In the genomic region with DNA sequence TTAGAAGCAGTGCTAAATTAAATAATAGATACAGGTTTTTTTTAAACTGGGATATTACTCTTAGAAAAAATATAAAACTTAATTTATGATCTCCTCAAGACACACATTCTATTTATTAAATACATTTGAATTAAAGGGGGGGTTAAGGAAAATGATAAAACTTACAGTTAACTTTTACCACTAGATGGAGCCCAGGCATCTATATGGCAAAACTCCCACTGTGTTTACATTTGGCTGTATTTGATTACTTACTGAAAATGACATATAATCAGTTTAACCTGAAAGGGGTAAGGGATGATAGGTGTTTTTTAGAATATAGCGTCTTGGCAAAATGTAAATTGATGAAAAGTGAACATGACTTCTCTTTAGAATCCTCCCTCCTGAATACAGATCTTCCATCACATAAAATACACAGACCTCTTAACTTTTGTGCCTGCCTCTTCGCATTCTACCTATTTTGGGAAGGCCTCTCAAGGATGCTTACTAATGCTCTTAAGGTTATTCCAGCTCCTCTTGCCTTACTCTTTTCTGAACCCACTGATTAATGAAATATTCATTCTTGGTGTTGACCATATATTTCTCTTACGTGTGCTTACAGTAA, we compare ENCODE assay signal across 1 cellular context.
TF ChIP-seq lines count a peak whose summit lies in the region.

No MANE protein-coding gene starts in this region.

TF ChIP-seq in K562, 482 proteins besides CTCF, POLR2A, EP300 and RAD21 (continued from another document):
- TF ChIP-seq, protein P1, sequence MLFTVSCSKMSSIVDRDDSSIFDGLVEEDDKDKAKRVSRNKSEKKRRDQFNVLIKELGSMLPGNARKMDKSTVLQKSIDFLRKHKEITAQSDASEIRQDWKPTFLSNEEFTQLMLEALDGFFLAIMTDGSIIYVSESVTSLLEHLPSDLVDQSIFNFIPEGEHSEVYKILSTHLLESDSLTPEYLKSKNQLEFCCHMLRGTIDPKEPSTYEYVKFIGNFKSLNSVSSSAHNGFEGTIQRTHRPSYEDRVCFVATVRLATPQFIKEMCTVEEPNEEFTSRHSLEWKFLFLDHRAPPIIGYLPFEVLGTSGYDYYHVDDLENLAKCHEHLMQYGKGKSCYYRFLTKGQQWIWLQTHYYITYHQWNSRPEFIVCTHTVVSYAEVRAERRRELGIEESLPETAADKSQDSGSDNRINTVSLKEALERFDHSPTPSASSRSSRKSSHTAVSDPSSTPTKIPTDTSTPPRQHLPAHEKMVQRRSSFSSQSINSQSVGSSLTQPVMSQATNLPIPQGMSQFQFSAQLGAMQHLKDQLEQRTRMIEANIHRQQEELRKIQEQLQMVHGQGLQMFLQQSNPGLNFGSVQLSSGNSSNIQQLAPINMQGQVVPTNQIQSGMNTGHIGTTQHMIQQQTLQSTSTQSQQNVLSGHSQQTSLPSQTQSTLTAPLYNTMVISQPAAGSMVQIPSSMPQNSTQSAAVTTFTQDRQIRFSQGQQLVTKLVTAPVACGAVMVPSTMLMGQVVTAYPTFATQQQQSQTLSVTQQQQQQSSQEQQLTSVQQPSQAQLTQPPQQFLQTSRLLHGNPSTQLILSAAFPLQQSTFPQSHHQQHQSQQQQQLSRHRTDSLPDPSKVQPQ (CRISPR knock-in tag; IDR thresholded peaks at IDR 0.05; ENCODE audit: borderline replicate concordance): no peak
- TF ChIP-seq BHLHE40 (IDR thresholded peaks at IDR 0.05; ENCODE audit: low read length): no peak
- no peak for TF ChIP-seq ZNF445 (CRISPR knock-in tag; IDR thresholded peaks at IDR 0.05; ENCODE audit: low read depth)
- TF ChIP-seq EHMT2 (IDR thresholded peaks at IDR 0.05): no peak
- TF ChIP-seq, protein P2, sequence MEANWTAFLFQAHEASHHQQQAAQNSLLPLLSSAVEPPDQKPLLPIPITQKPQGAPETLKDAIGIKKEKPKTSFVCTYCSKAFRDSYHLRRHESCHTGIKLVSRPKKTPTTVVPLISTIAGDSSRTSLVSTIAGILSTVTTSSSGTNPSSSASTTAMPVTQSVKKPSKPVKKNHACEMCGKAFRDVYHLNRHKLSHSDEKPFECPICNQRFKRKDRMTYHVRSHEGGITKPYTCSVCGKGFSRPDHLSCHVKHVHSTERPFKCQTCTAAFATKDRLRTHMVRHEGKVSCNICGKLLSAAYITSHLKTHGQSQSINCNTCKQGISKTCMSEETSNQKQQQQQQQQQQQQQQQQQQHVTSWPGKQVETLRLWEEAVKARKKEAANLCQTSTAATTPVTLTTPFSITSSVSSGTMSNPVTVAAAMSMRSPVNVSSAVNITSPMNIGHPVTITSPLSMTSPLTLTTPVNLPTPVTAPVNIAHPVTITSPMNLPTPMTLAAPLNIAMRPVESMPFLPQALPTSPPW (CRISPR knock-in tag; IDR thresholded peaks at IDR 0.05): peak; percentile 38; the same call in 1 of the 2 replicates
